In genomic region chr3:146540978-146541377, GRCh38 we compare ENCODE assay signal across 16 cellular contexts. TPM values are rescaled to one million over a fixed set of nuclear protein-coding genes. Genes with fewer than 3 reads are reported as not detected.
DNase-seq lines count a peak whose midpoint lies in the region; ATAC-seq and TF ChIP-seq lines count a peak whose summit lies in the region.
"Had no signal": no experiment of that assay in that cellular context is flagged by ENCODE, and none has a peak within 500 bp of the region (broad histone marks: within the 10 kb centered on the region; RNA-seq: fewer than 3 reads in every experiment).

No MANE protein-coding gene starts in this region.

- peak overlapping the region; percentile 92; the same call in 1 of the 2 replicates for H3K4me3 ChIP-seq in PC-3 (ENCODE audit: low read length)
- peak overlapping the region; percentile 29 for H3K4me3 ChIP-seq in fibroblast of the aortic adventitia (ENCODE audit: low read depth, low read length)
- no peak overlapping the region for H3K4me3 ChIP-seq in smooth muscle cell
- H3K4me3 ChIP-seq: thyroid gland had no signal

- no peaks in the 10 kb centered on the region for H3K9me3 ChIP-seq in PC-3 (ENCODE audit: low read length)
- H3K9me3 ChIP-seq in smooth muscle cell (replicated peaks; ENCODE audit: low read depth): no peaks in the 10 kb centered on the region
- H3K9me3 ChIP-seq: thyroid gland had no signal

- CTCF ChIA-PET in activated CD4-positive, alpha-beta T cell treated with anti-CD3 and anti-CD28 coated beads, Interleukin-2, amount 10 ng/mL, durations not matched to agents 7 days and 5 days (lab: Charles Lee): interaction anchor here (3.5 kb wide), 1 partner anchor 23 kb away, joined by 10 read pairs; no protein-coding TSS in a partner anchor
- CTCF ChIA-PET in PC-3 (lab: Charles Lee): interaction anchor here (0.5 kb wide), 1 partner anchor 54 kb away, joined by 6 read pairs; no protein-coding TSS in a partner anchor

- peak overlapping the region; percentile 86 for H3K4me3 Mint-ChIP-seq in activated CD4-positive, alpha-beta T cell treated with anti-CD3 and anti-CD28 coated beads, Interleukin-2, amount 10 ng/mL, durations not matched to agents 7 days and 5 days
- H3K4me3 Mint-ChIP-seq: HFFc6 had no signal

- H3K36me3 Mint-ChIP-seq in activated CD4-positive, alpha-beta T cell treated with anti-CD3 and anti-CD28 coated beads, Interleukin-2, amount 10 ng/mL, durations not matched to agents 7 days and 5 days (ENCODE audit: low read depth): peaks cover 66% of the 10 kb centered on the region

- H3F3A ChIP-seq in PC-3 (ENCODE audit: low read length, unreplicated experiment) (no peaks in the 10 kb centered on the region), smooth muscle cell (ENCODE audit: low read depth) (peaks cover 3% of the 10 kb centered on the region)

- no peak for DNase-seq in activated CD4-positive, alpha-beta T cell treated with anti-CD3 and anti-CD28 coated beads, Interleukin-2, amount 10 ng/mL, durations not matched to agents 7 days and 5 days
- no peak for DNase-seq in activated CD4-positive, alpha-beta T cell treated with anti-CD3 and anti-CD28 coated beads for 48 hours
- DNase-seq in PC-3: no peak
- no peak for DNase-seq in fibroblast of the aortic adventitia (ENCODE audit: low read depth)
- no peak for DNase-seq in smooth muscle cell (lab: John Stamatoyannopoulos, UW; ENCODE audit: unreplicated experiment)
- no peak for DNase-seq in islet precursor cell
- DNase-seq: activated CD4-positive, alpha-beta T cell treated with anti-CD3 and anti-CD28 coated beads for 36 hours; anterior cingulate cortex; effector CD8-positive, alpha-beta T cell; HFFc6; KG1; NCI-H2029; NK-92 treated with Interleukin-12 subunit alpha and Interleukin-12 subunit beta, amount 100 ng/mL, for 24 hours; thyroid gland had no signal

- H2AFZ ChIP-seq in PC-3 (ENCODE audit: low read length) (no peak overlapping the region), smooth muscle cell (ENCODE audit: low read depth) (no peak overlapping the region)

- BruUV-seq in PC-3 (replicated peaks; lab: Mats Ljungman, UMichigan): no TSS peak

- peak overlapping the region; percentile 65 for H3K27ac Mint-ChIP-seq in activated CD4-positive, alpha-beta T cell treated with anti-CD3 and anti-CD28 coated beads, Interleukin-2, amount 10 ng/mL, durations not matched to agents 7 days and 5 days
- H3K27ac Mint-ChIP-seq: activated CD4-positive, alpha-beta T cell treated with anti-CD3 and anti-CD28 coated beads for 36 hours; HFFc6 had no signal

- H3K4me1 Mint-ChIP-seq in activated CD4-positive, alpha-beta T cell treated with anti-CD3 and anti-CD28 coated beads, Interleukin-2, amount 10 ng/mL, durations not matched to agents 7 days and 5 days: peaks cover 70% of the 10 kb centered on the region

- POLR2A ChIA-PET in activated CD4-positive, alpha-beta T cell treated with anti-CD3 and anti-CD28 coated beads, Interleukin-2, amount 10 ng/mL, durations not matched to agents 7 days and 5 days (lab: Charles Lee): no interaction called here
- POLR2A ChIA-PET in PC-3 (lab: Charles Lee; ENCODE audit: unreplicated experiment): interaction anchor here (0.6 to 1.0 kb wide), 3 partner anchors 11 to 71 kb away, joined by 3 to 13 read pairs (median 3); partner anchors contain the start of gene PLSCR2

- H4K20me1 ChIP-seq in PC-3 (ENCODE audit: low read length): peaks cover 23% of the 10 kb centered on the region
- no peaks in the 10 kb centered on the region for H4K20me1 ChIP-seq in smooth muscle cell (ENCODE audit: low read depth)

- no peak; the same call in 1 of the 2 replicates for ATAC-seq in PC-3
- no peak for ATAC-seq in HG02571 (IDR thresholded peaks at IDR 0.05; ENCODE audit: unreplicated experiment)
- ATAC-seq in HG02610 (IDR thresholded peaks at IDR 0.05; ENCODE audit: unreplicated experiment): no peak
- ATAC-seq: activated CD4-positive, alpha-beta T cell treated with anti-CD3 and anti-CD28 coated beads for 36 hours had no signal

- H3K36me3 ChIP-seq in PC-3 (ENCODE audit: low read depth, low read length) (no peaks in the 10 kb centered on the region), smooth muscle cell (ENCODE audit: low read depth) (no peaks in the 10 kb centered on the region)
- H3K36me3 ChIP-seq: thyroid gland had no signal

- intact Hi-C loops in PC-3 (cut with micrococcal nuclease): loop anchor here (5.0 kb wide), 1 partner anchor 171 kb away; no protein-coding TSS in a partner anchor

- H3K9me2 ChIP-seq in PC-3 (replicated peaks; ENCODE audit: low read length): no peaks in the 10 kb centered on the region

- H3K27me3 Mint-ChIP-seq in activated CD4-positive, alpha-beta T cell treated with anti-CD3 and anti-CD28 coated beads, Interleukin-2, amount 10 ng/mL, durations not matched to agents 7 days and 5 days: no peaks in the 10 kb centered on the region
- H3K27me3 Mint-ChIP-seq: activated CD4-positive, alpha-beta T cell treated with anti-CD3 and anti-CD28 coated beads for 36 hours had no signal

- WGBS in smooth muscle cell (ENCODE audit: low lambda C conversion rate): 92% methylated on average over 1 of the region's 1 CpG

- H3K9ac ChIP-seq in PC-3 (ENCODE audit: low read length) (no peak overlapping the region), smooth muscle cell (ENCODE audit: low read depth) (no peak overlapping the region)

- peak overlapping the region; percentile 93 for H3K4me2 ChIP-seq in PC-3 (ENCODE audit: low read length)
- no peak overlapping the region for H3K4me2 ChIP-seq in smooth muscle cell

- H3K27me3 ChIP-seq in PC-3 (ENCODE audit: low read length): no peaks in the 10 kb centered on the region
- H3K27me3 ChIP-seq in smooth muscle cell (ENCODE audit: low read depth): no peaks in the 10 kb centered on the region
- H3K27me3 ChIP-seq: thyroid gland had no signal

- H3K27ac ChIP-seq in PC-3 (ENCODE audit: low read length) (no peak overlapping the region), smooth muscle cell (ENCODE audit: low read depth) (peak overlapping the region; percentile 14)

- H3K4me1 ChIP-seq in PC-3 (ENCODE audit: insufficient read depth, low read length) (peaks cover 32% of the 10 kb centered on the region), smooth muscle cell (ENCODE audit: low read depth) (peaks cover 9% of the 10 kb centered on the region)

- TF ChIP-seq CTCF in PC-3 (conservative IDR thresholded peaks at IDR 0.05; ENCODE audit: low read depth, low read length): no peak
- no peak for TF ChIP-seq CTCF in fibroblast of the aortic adventitia (IDR thresholded peaks at IDR 0.05; ENCODE audit: insufficient read depth, low read length)
- TF ChIP-seq CTCF in smooth muscle cell (IDR thresholded peaks at IDR 0.05; ENCODE audit: borderline replicate concordance, insufficient read depth, poor library complexity, severe bottlenecking): no peak

- H3K79me2 ChIP-seq in PC-3 (ENCODE audit: low read length) (peaks cover 74% of the 10 kb centered on the region), smooth muscle cell (ENCODE audit: low read depth) (peaks cover 52% of the 10 kb centered on the region)

- no peaks in the 10 kb centered on the region for H3K9me3 Mint-ChIP-seq in activated CD4-positive, alpha-beta T cell treated with anti-CD3 and anti-CD28 coated beads, Interleukin-2, amount 10 ng/mL, durations not matched to agents 7 days and 5 days
- H3K9me3 Mint-ChIP-seq: HFFc6 had no signal

RNA-seq across cellular contexts. Expression of gene PLSCR1, which starts 3.4 kb away (rescaled TPM):
- 100 to 1,000 TPM; 137 to 146 TPM for total RNA-seq in activated CD4-positive, alpha-beta T cell treated with anti-CD3 and anti-CD28 coated beads, Interleukin-2, amount 10 ng/mL, durations not matched to agents 7 days and 5 days
- total RNA-seq in PC-3 (2014; rRNA removed) (31.4 and 48.8 TPM in 2 replicates), fibroblast of the aortic adventitia (ENCODE audit: low replicate concordance) (97.4 and 173 TPM in 2 replicates), smooth muscle cell (36.7 and 58.4 TPM in 2 replicates)
- polyA plus RNA-seq in smooth muscle cell: 21.6 and 21.8 TPM in 2 replicates
